Comparison of ENCODE assay signal across 1 cellular context in genomic region chrX:48802813-48803261, GRCh38.
TF ChIP-seq lines count a peak whose summit lies in the region.

No MANE protein-coding gene starts in this region.

TF ChIP-seq in endothelial cell of umbilical vein, 7 proteins besides CTCF, POLR2A, EP300 and RAD21:
- TF ChIP-seq MYC (IDR thresholded peaks at IDR 0.05; ENCODE audit: low read depth, low read length) (no peak), MAX (IDR thresholded peaks at IDR 0.05; ENCODE audit: insufficient read depth, insufficient read length) (no peak), EZH2 (IDR thresholded peaks at IDR 0.05; ENCODE audit: borderline replicate concordance, low read depth, low read length, severe bottlenecking) (no peak), FOS (IDR thresholded peaks at IDR 0.05; ENCODE audit: borderline replicate concordance, insufficient read depth, low read length) (no peak), GATA2 (IDR thresholded peaks at IDR 0.05; ENCODE audit: insufficient read depth, insufficient read length, low read depth, low read length) (no peak)
